35 cellular contexts compared by ENCODE assay signal in the genomic region with DNA sequence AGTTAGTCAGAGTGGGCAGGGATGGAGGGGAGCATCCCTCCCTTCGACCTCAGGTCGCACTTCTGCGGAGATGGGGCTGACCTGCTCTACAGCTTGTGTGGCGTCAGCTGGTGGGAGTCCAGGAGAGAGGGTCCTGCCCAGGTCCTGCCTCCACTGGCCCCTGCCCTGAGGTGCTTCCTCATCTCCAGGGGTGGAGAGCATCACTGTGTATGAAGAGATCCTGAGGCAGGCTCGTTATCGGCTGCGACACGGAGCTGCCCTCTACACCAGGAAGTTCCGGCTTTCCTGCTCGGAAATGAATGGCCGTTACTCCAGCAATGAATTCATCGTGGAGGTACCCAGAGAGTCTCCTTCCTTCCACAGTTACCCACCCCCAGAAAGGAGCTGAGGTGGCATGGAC. TPM values are rescaled to one million over a fixed set of nuclear protein-coding genes. Genes with fewer than 3 reads are reported as not detected.
"Had no signal": no experiment of that assay in that cellular context is flagged by ENCODE, and none has a peak within 500 bp of the region (broad histone marks: within the 10 kb centered on the region; RNA-seq: fewer than 3 reads in every experiment).

No MANE protein-coding gene starts in this region.

- H3K4me3 Mint-ChIP-seq: activated CD4-positive, alpha-beta T cell treated with anti-CD3 and anti-CD28 coated beads for 36 hours; activated CD4-positive, alpha-beta T cell treated with anti-CD3 and anti-CD28 coated beads, Interleukin-2, amount 10 ng/mL, durations not matched to agents 7 days and 5 days; activated CD8-positive, alpha-beta T cell treated with anti-CD3 and anti-CD28 coated beads, Interleukin-2, amount 10 ng/mL, durations not matched to agents 7 days and 5 days; activated naive CD4-positive, alpha-beta T cell treated with anti-CD3 and anti-CD28 coated beads, Interleukin-2, amount 50 U/mL, for 24 hours; activated naive CD8-positive, alpha-beta T cell treated with anti-CD3 and anti-CD28 coated beads, Interleukin-2, amount 10 ng/mL, durations not matched to agents 7 days and 5 days; activated T-cell treated with anti-CD3 and anti-CD28 coated beads, Interleukin-2, amount 50 U/mL, for 24 hours; T-helper 1 cell treated with Interleukin-12 subunit alpha and Interleukin-12 subunit beta and Interleukin-4 antibody, amounts not matched to agents 30 μg/mL and 1 μg/mL, for 36 hours; T-helper 2 cell treated with Interferon-gamma antibody and Interleukin-4, amounts not matched to agents 5 μg/mL and 100 μg/mL, for 36 hours had no signal

- H3K9me3 Mint-ChIP-seq: activated CD4-positive, alpha-beta T cell treated with anti-CD3 and anti-CD28 coated beads, Interleukin-2, amount 10 ng/mL, durations not matched to agents 7 days and 5 days; activated naive CD4-positive, alpha-beta T cell treated with anti-CD3 and anti-CD28 coated beads, Interleukin-2, amount 50 U/mL, for 24 hours; activated naive CD8-positive, alpha-beta T cell treated with anti-CD3 and anti-CD28 coated beads, Interleukin-2, amount 10 ng/mL, durations not matched to agents 7 days and 5 days; activated T-cell treated with anti-CD3 and anti-CD28 coated beads, Interleukin-2, amount 50 U/mL, for 24 hours; activated T-helper 2 cell treated with anti-CD3 and anti-CD28 coated beads, Interferon-gamma antibody, Interleukin-2, Interleukin-4, amounts not matched to agents 10 μg/mL and 5 μg/mL and 100 μg/mL, durations not matched to agents 14 hours and 24 hours and 36 hours; T-helper 1 cell treated with Interleukin-12 subunit alpha and Interleukin-12 subunit beta and Interleukin-4 antibody, amounts not matched to agents 30 μg/mL and 1 μg/mL, for 36 hours; T-helper 2 cell treated with Interferon-gamma antibody and Interleukin-4, amounts not matched to agents 5 μg/mL and 100 μg/mL, for 36 hours had no signal

- H3K27ac Mint-ChIP-seq: activated CD4-positive, alpha-beta T cell treated with anti-CD3 and anti-CD28 coated beads for 36 hours; activated CD8-positive, alpha-beta T cell treated with anti-CD3 and anti-CD28 coated beads, Interleukin-2, amount 10 ng/mL, durations not matched to agents 7 days and 5 days; activated naive CD4-positive, alpha-beta T cell treated with anti-CD3 and anti-CD28 coated beads, Interleukin-2, amount 50 U/mL, for 24 hours; activated naive CD8-positive, alpha-beta T cell treated with anti-CD3 and anti-CD28 coated beads, Interleukin-2, amount 10 ng/mL, durations not matched to agents 7 days and 5 days; activated T-cell treated with anti-CD3 and anti-CD28 coated beads, Interleukin-2, amount 50 U/mL, for 24 hours; activated T-helper 2 cell treated with anti-CD3 and anti-CD28 coated beads, Interferon-gamma antibody, Interleukin-2, Interleukin-4, amounts not matched to agents 10 μg/mL and 5 μg/mL and 100 μg/mL, durations not matched to agents 14 hours and 24 hours and 36 hours; T-helper 2 cell treated with Interferon-gamma antibody and Interleukin-4, amounts not matched to agents 5 μg/mL and 100 μg/mL, for 36 hours had no signal

- ATAC-seq: activated CD4-positive, alpha-beta T cell treated with anti-CD3 and anti-CD28 coated beads for 36 hours; activated CD4-positive, CD25-positive, alpha-beta regulatory T cell treated with anti-CD3 and anti-CD28 coated beads, Interleukin-2, amount 50 U/mL, for 24 hours; activated CD8-positive, alpha-beta T cell treated with anti-CD3 and anti-CD28 coated beads, Interleukin-2, amount 10 ng/mL, durations not matched to agents 7 days and 5 days; body of pancreas; PC-3 had no signal

- H3K4me1 Mint-ChIP-seq: activated CD4-positive, alpha-beta T cell treated with anti-CD3 and anti-CD28 coated beads for 36 hours; activated naive CD4-positive, alpha-beta T cell treated with anti-CD3 and anti-CD28 coated beads, Interleukin-2, amount 50 U/mL, for 24 hours had no signal

- DNase-seq: activated CD4-positive, alpha-beta T cell treated with anti-CD3 and anti-CD28 coated beads for 36 hours; activated CD4-positive, alpha-beta T cell treated with anti-CD3 and anti-CD28 coated beads, Interleukin-2, amount 10 ng/mL, durations not matched to agents 7 days and 5 days; activated CD4-positive, alpha-beta T cell treated with anti-CD3 and anti-CD28 coated beads, Interleukin-2, amount 50 U/mL, for 48 hours; activated CD8-positive, alpha-beta T cell treated with anti-CD3 and anti-CD28 coated beads, Interleukin-2, amount 10 ng/mL, durations not matched to agents 7 days and 5 days; activated gamma-delta T cell; activated naive CD4-positive, alpha-beta T cell treated with Interleukin-2 at 50 U/mL for 16 hours; activated naive CD8-positive, alpha-beta T cell treated with anti-CD3 and anti-CD28 coated beads, Interleukin-2, amount 10 ng/mL, durations not matched to agents 7 days and 5 days; activated T-cell treated with anti-CD3 and anti-CD28 coated beads, Interleukin-2, amount 50 U/mL, for 24 hours; amygdala; body of pancreas; Kasumi-1; KG1; MG63; NCI-H1048; NCI-H1105 treated with DMSO at 0.1 percent for 48 hours; NCI-H1436; NCI-H1694; NCI-H1930; NCI-H2081 treated with DMSO at 0.1 percent for 48 hours; NCI-H226; NCI-H446 treated with DMSO at 0.1 percent for 48 hours; NCI-H524; NK-92 treated with Interleukin-12 subunit alpha and Interleukin-12 subunit beta, amount 100 ng/mL, for 24 hours; PC-3; Peyer's patch; RPMI8226; SHP77 treated with DMSO at 0.1 percent for 48 hours; SK-N-SH had no signal

- H3K27me3 Mint-ChIP-seq: activated CD4-positive, alpha-beta T cell treated with anti-CD3 and anti-CD28 coated beads for 36 hours; activated CD4-positive, alpha-beta T cell treated with anti-CD3 and anti-CD28 coated beads, Interleukin-2, amount 10 ng/mL, durations not matched to agents 7 days and 5 days; activated naive CD4-positive, alpha-beta T cell treated with anti-CD3 and anti-CD28 coated beads, Interleukin-2, amount 50 U/mL, for 24 hours; activated naive CD8-positive, alpha-beta T cell treated with anti-CD3 and anti-CD28 coated beads, Interleukin-2, amount 10 ng/mL, durations not matched to agents 7 days and 5 days; activated T-cell treated with anti-CD3 and anti-CD28 coated beads, Interleukin-2, amount 50 U/mL, for 24 hours had no signal

RNA-seq across cellular contexts. Expression of gene RBP5, which starts 21.7 kb away (rescaled TPM):
- total RNA-seq: activated CD4-positive, alpha-beta T cell treated with anti-CD3 and anti-CD28 coated beads for 36 hours; activated T-helper 2 cell treated with anti-CD3 and anti-CD28 coated beads, Interferon-gamma antibody, Interleukin-2, Interleukin-4, amounts not matched to agents 10 μg/mL and 5 μg/mL and 100 μg/mL, durations not matched to agents 14 hours and 24 hours and 36 hours; astrocyte; PC-3; SJSA1 had no signal
